ENCODE assay signal across 23 cellular contexts in the genomic region with DNA sequence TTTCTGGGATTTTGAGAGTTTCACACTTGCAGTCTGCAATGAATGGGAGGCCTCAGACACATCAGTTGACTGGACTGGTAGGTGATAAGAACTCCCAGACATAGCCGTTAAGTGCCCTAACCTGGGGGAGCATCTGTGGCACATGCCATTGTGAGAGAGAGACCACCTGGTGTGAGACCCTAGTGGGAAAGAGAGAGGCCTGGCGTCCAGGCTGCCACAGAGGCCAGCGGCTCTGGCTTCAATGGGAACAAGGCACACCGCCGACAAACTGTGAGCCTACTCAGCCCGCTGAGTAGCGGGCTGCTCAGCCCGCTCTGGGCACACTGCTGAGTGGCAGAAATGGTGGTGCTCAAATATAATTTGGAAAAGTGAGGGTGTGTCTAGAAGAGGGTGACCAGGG.
"Had no signal": no experiment of that assay in that cellular context is flagged by ENCODE, and none has a peak within 500 bp of the region (broad histone marks: within the 10 kb centered on the region; RNA-seq: fewer than 3 reads in every experiment).

No MANE protein-coding gene starts in this region.

- H3K4me3 Mint-ChIP-seq: memory B cell; naive thymus-derived CD8-positive, alpha-beta T cell; nephron; neural crest cell; stimulated activated naive CD8-positive, alpha-beta T cell treated with anti-CD3 and anti-CD28 coated beads, Interleukin-15, amount 100 ng/mL, for 72 hours had no signal

- H3K27me3 Mint-ChIP-seq: memory B cell; naive thymus-derived CD8-positive, alpha-beta T cell; progenitor cell of endocrine pancreas; stimulated activated naive CD8-positive, alpha-beta T cell treated with anti-CD3 and anti-CD28 coated beads, Interleukin-15, amount 100 ng/mL, for 72 hours had no signal

- H3K27ac Mint-ChIP-seq: memory B cell; naive thymus-derived CD8-positive, alpha-beta T cell; progenitor cell of endocrine pancreas had no signal

- DNase-seq: hippocampal formation; kidney glomerular epithelial cell; left cardiac atrium; left ventricle myocardium superior; naive thymus-derived CD8-positive, alpha-beta T cell; nucleus accumbens; ovary; right cardiac atrium; stimulated activated CD4-positive, alpha-beta T cell treated with anti-CD3 and anti-CD28 coated beads, Interleukin-12 subunit alpha, Interleukin-12 subunit beta, amount 100 ng/mL, for 4 hours; stimulated activated CD4-positive, alpha-beta T cell treated with anti-CD3 and anti-CD28 coated beads, Interleukin-15, amount 100 ng/mL, for 24 hours; stimulated activated CD4-positive, alpha-beta T cell treated with anti-CD3 and anti-CD28 coated beads, Interleukin-2, amount 100 ng/mL, for 24 hours; stimulated activated CD4-positive, alpha-beta T cell treated with anti-CD3 and anti-CD28 coated beads, Interleukin-4, amount 100 ng/mL, for 1 hour; stimulated activated naive CD4-positive, alpha-beta T cell treated with Interleukin-2 at 50 U/mL for 16 hours; stimulated activated naive CD8-positive, alpha-beta T cell treated with anti-CD3 and anti-CD28 coated beads, Interleukin-15, amount 100 ng/mL, for 72 hours; substantia nigra; testis; thyroid gland; transverse colon; upper lobe of left lung had no signal

- H3K4me1 Mint-ChIP-seq: memory B cell, neural crest cell had no signal

- H3K9me3 Mint-ChIP-seq: memory B cell; naive thymus-derived CD8-positive, alpha-beta T cell; stimulated activated naive CD8-positive, alpha-beta T cell treated with anti-CD3 and anti-CD28 coated beads, Interleukin-15, amount 100 ng/mL, for 72 hours had no signal
